Comparison of ENCODE assay signal across 1 cellular context in the genomic region with DNA sequence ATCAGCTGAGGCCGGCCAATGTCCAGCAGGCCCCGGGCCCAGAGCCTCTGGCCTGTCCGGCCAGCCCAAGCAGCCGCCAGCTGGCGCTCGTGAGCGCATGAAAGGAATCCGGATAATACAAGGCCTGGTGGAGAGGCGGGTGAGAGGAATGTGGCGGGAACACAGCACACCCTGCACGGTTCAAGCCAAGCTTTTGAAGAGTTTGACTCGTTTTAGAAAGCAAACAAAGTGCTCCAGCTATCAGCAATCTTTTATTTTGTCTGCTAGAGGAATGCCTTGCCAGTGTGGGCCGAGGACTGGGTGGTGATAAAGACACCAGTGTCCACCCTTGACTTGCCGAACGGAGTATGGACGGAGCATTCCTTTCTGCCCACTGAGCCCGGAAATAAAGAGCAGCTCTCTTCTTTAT.
TF ChIP-seq lines count a peak whose summit lies in the region.

No MANE protein-coding gene starts in this region.

TF ChIP-seq in liver, 16 proteins besides CTCF, POLR2A, EP300 and RAD21 (continued from another document):
- TF ChIP-seq FOXA2 (IDR thresholded peaks at IDR 0.05): no peak
